In genomic region chr5:149443210-149443609, GRCh38 we compare ENCODE assay signal across 1 cellular context.
A peak's percentile ranks its signal among the peaks of the same experiment; 100 is the strongest.
TF ChIP-seq lines count a peak whose summit lies in the region.

No MANE protein-coding gene starts in this region.

TF ChIP-seq in HepG2, 621 proteins besides CTCF, POLR2A, EP300 and RAD21 (continued from another document):
- TF ChIP-seq ZBTB43 (CRISPR knock-in tag; conservative IDR thresholded peaks at IDR 0.05) = 0 out of 2 replicates have a peak, but pooled peaks have one; percentile 46
